ENCODE assay signal across 31 cellular contexts in genomic region chr9:133043449-133044035, GRCh38.
"Had no signal": no experiment of that assay in that cellular context is flagged by ENCODE, and none has a peak within 500 bp of the region (broad histone marks: within the 10 kb centered on the region; RNA-seq: fewer than 3 reads in every experiment).

No MANE protein-coding gene starts in this region.

- DNase-seq: activated B cell treated with CpG ODN at 0.5 μM for 24 hours; activated CD4-positive, alpha-beta memory T cell treated with anti-CD3 and anti-CD28 coated beads for 36 hours; activated CD4-positive, alpha-beta T cell treated with anti-CD3 and anti-CD28 coated beads for 4 hours; activated CD4-positive, alpha-beta T cell treated with anti-CD3 and anti-CD28 coated beads, Interleukin-2, amount 10 ng/mL, durations not matched to agents 24 days and 14 days; activated CD4-positive, alpha-beta T cell treated with anti-CD3 and anti-CD28 coated beads, Interleukin-2, amount 50 U/mL, for 1 hour; activated CD4-positive, alpha-beta T cell treated with anti-CD3 and anti-CD28 coated beads, Interleukin-2, amount 50 U/mL, for 4 hours; activated CD4-positive, CD25-positive, alpha-beta regulatory T cell treated with anti-CD3 and anti-CD28 coated beads, Interleukin-2, amount 50 U/mL, for 72 hours; activated CD8-positive, alpha-beta memory T cell treated with anti-CD3 and anti-CD28 coated beads, Interleukin-2, amount 50 U/mL, for 4 hours; activated CD8-positive, alpha-beta T cell treated with anti-CD3 and anti-CD28 coated beads for 36 hours; activated effector memory CD4-positive, alpha-beta T cell treated with anti-CD3 and anti-CD28 coated beads, Interleukin-2, amount 50 U/mL, for 16 hours; activated gamma-delta T cell treated with Interleukin-2 at 50 U/mL for 16 hours; activated naive CD4-positive, alpha-beta T cell; activated naive CD4-positive, alpha-beta T cell treated with anti-CD3 and anti-CD28 coated beads for 36 hours; activated naive CD4-positive, alpha-beta T cell treated with anti-CD3 and anti-CD28 coated beads, Interleukin-2, amount 50 U/mL, for 16 hours; activated naive CD8-positive, alpha-beta T cell treated with anti-CD3 and anti-CD28 coated beads for 36 hours; activated T-cell treated with anti-CD3 and anti-CD28 coated beads for 4 hours; activated T-cell treated with anti-CD3 and anti-CD28 coated beads, Interleukin-2, amount 50 U/mL, for 1 hour; activated T-cell treated with anti-CD3 and anti-CD28 coated beads, Interleukin-2, amount 50 U/mL, for 4 hours; activated T-cell treated with anti-CD3 and anti-CD28 coated beads, Interleukin-2, amount 50 U/mL, for 72 hours; amniotic stem cell; aorta; body of pancreas; brain microvascular endothelial cell; central memory CD4-positive, alpha-beta T cell; T-helper 2 cell; T-helper 9 cell had no signal

- H3K36me3 ChIP-seq: breast epithelium had no signal

- ATAC-seq: activated CD8-positive, alpha-beta T cell treated with anti-CD3 and anti-CD28 coated beads for 36 hours; activated naive CD4-positive, alpha-beta T cell treated with anti-CD3 and anti-CD28 coated beads, Interleukin-2, amount 50 U/mL, for 72 hours; activated T-cell treated with anti-CD3 and anti-CD28 coated beads, Interleukin-2, amount 50 U/mL, for 4 hours; activated T-cell treated with anti-CD3 and anti-CD28 coated beads, Interleukin-2, amount 50 U/mL, for 72 hours; activated T-helper 17 cell treated with anti-CD3 and anti-CD28 coated beads, Interleukin-2, amount 50 U/mL, for 72 hours; body of pancreas had no signal

- H3K9me3 ChIP-seq: adrenal gland, body of pancreas, breast epithelium had no signal

- H3K4me3 ChIP-seq: adrenal gland, body of pancreas, breast epithelium had no signal

- H3K4me1 ChIP-seq: breast epithelium had no signal

- H3K27me3 ChIP-seq: adrenal gland, body of pancreas, brain microvascular endothelial cell, breast epithelium had no signal

- H3K27ac ChIP-seq: adrenal gland, body of pancreas, brain microvascular endothelial cell, breast epithelium, VCaP had no signal
